ENCODE assay signal across 9 cellular contexts in the genomic region with DNA sequence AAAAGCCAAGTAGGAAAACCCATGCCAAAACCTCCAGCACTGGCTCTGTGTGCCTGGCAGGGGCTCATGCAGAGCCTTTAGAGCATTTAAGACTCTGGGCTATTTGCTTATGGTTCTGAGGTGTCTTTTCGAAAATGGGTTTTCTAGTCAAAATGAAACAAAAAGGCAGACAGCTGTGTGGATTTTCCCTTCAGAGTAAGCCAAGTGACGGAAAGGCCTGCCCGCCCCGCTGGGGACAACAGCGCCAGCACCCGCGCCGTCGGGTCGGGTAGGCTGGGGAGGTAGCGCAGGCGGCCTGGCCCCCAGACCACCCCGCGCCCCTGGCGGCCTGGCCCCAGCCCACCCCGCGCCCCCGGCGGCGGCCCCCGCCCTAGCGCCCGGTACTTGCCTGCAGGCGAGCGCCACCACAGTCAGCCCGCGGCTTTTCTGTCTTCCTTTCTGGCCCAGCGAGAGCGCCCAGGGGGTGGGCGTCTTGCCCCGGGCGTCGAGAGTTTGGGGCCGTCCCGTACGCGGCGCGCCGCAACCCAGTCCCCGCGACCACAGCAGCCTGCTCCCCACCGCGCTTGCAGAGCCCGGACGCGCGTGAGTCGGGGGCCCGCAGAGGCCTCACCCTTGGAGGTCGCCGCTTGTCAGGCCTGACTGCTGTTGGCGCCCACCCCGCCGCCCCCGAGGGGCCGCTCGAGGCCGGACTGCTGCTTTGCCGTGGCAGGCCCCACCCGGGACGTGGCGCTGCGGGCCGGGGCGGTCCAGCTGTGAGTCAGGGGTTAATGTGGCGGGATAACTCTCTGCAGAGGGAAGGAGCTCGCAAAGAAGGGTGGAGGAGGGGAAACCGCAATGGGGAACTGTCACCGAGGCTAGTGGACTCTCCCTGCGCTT. TPM values are rescaled to one million over a fixed set of nuclear protein-coding genes. Genes with fewer than 3 reads are reported as not detected.
DNase-seq lines count a peak whose midpoint lies in the region; ATAC-seq and TF ChIP-seq lines count a peak whose summit lies in the region.
"Had no signal": no experiment of that assay in that cellular context is flagged by ENCODE, and none has a peak within 500 bp of the region (broad histone marks: within the 10 kb centered on the region; RNA-seq: fewer than 3 reads in every experiment).

A gene with protein sequence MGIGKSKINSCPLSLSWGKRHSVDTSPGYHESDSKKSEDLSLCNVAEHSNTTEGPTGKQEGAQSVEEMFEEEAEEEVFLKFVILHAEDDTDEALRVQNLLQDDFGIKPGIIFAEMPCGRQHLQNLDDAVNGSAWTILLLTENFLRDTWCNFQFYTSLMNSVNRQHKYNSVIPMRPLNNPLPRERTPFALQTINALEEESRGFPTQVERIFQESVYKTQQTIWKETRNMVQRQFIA (minus strand): TSS at position 771 of the 876 bp plus-strand sequence. CDS start 21,223 bp downstream, outside the sequence.

- ATAC-seq in HG02763 (IDR thresholded peaks at IDR 0.05; ENCODE audit: unreplicated experiment) = peak; percentile 74

- peak within 1 kb of the TSS; percentile 80 for H3K27ac Mint-ChIP-seq in activated T-helper 1 cell treated with anti-CD3 and anti-CD28 coated beads, Interleukin-12 subunit alpha, Interleukin-12 subunit beta, Interleukin-2, Interleukin-4 antibody, amounts not matched to agents 30 ng/mL and 10 ng/mL and 1 ng/mL, durations not matched to agents 14 hours and 24 hours and 36 hours
- H3K27ac Mint-ChIP-seq in nephron progenitor cell = no peak within 1 kb of the TSS

- peak within 1 kb of the TSS; percentile 80 for H3K27ac ChIP-seq in substantia nigra (ENCODE audit: low read depth, low read length, poor library complexity, severe bottlenecking)

- H3K9me3 Mint-ChIP-seq in activated T-helper 1 cell treated with anti-CD3 and anti-CD28 coated beads, Interleukin-12 subunit alpha, Interleukin-12 subunit beta, Interleukin-2, Interleukin-4 antibody, amounts not matched to agents 30 ng/mL and 10 ng/mL and 1 ng/mL, durations not matched to agents 14 hours and 24 hours and 36 hours = no peaks in the 10 kb centered on the region
- H3K9me3 Mint-ChIP-seq in nephron progenitor cell = no peaks in the 10 kb centered on the region

- H3K4me3 Mint-ChIP-seq in activated T-helper 1 cell treated with anti-CD3 and anti-CD28 coated beads, Interleukin-12 subunit alpha, Interleukin-12 subunit beta, Interleukin-2, Interleukin-4 antibody, amounts not matched to agents 30 ng/mL and 10 ng/mL and 1 ng/mL, durations not matched to agents 14 hours and 24 hours and 36 hours = peak within 1 kb of the TSS; percentile 65
- peak within 1 kb of the TSS; percentile 72 for H3K4me3 Mint-ChIP-seq in nephron progenitor cell

- peak; percentile 3 for TF ChIP-seq CTCF in fibroblast of pulmonary artery (IDR thresholded peaks at IDR 0.05; ENCODE audit: low read length, missing control alignments)
- TF ChIP-seq CTCF in nephron progenitor cell (IDR thresholded peaks at IDR 0.05) = peak; percentile 7

- peaks cover 35% of the 10 kb centered on the region for H3K4me1 Mint-ChIP-seq in activated T-helper 1 cell treated with anti-CD3 and anti-CD28 coated beads, Interleukin-12 subunit alpha, Interleukin-12 subunit beta, Interleukin-2, Interleukin-4 antibody, amounts not matched to agents 30 ng/mL and 10 ng/mL and 1 ng/mL, durations not matched to agents 14 hours and 24 hours and 36 hours (ENCODE audit: low read depth)
- H3K4me1 Mint-ChIP-seq in nephron progenitor cell = peaks cover 20% of the 10 kb centered on the region

- peak within 1 kb of the TSS; percentile 70 for H3K4me3 ChIP-seq in fibroblast of pulmonary artery (replicated peaks; ENCODE audit: low read depth, low read length)

- H3K27me3 Mint-ChIP-seq in activated T-helper 1 cell treated with anti-CD3 and anti-CD28 coated beads, Interleukin-12 subunit alpha, Interleukin-12 subunit beta, Interleukin-2, Interleukin-4 antibody, amounts not matched to agents 30 ng/mL and 10 ng/mL and 1 ng/mL, durations not matched to agents 14 hours and 24 hours and 36 hours (ENCODE audit: insufficient read depth) = no peaks in the 10 kb centered on the region
- H3K27me3 Mint-ChIP-seq in nephron progenitor cell (ENCODE audit: low read depth, poor library complexity) = peaks cover 6% of the 10 kb centered on the region

- H3K36me3 Mint-ChIP-seq in activated T-helper 1 cell treated with anti-CD3 and anti-CD28 coated beads, Interleukin-12 subunit alpha, Interleukin-12 subunit beta, Interleukin-2, Interleukin-4 antibody, amounts not matched to agents 30 ng/mL and 10 ng/mL and 1 ng/mL, durations not matched to agents 14 hours and 24 hours and 36 hours (ENCODE audit: low read depth) = peaks cover 17% of the 10 kb centered on the region
- H3K36me3 Mint-ChIP-seq in nephron progenitor cell (ENCODE audit: low read depth) = peaks cover 38% of the 10 kb centered on the region

- DNase-seq in NCI-H1105 treated with DMSO at 0.1 percent for 48 hours (lab: John Stamatoyannopoulos, UW) (peak; percentile 11), NCI-H1105 (lab: John Stamatoyannopoulos, UW) (no peak), NCI-H69 (lab: John Stamatoyannopoulos, UW) (peak; percentile 83), fibroblast of pulmonary artery (ENCODE audit: low read depth) (peak; percentile 46), nephron progenitor cell (peak; percentile 60), substantia nigra (lab: John Stamatoyannopoulos, UW) (peak; percentile 4 to 86 (median 63))
- peak; percentile 65 for DNase-seq in activated T-helper 1 cell treated with anti-CD3 and anti-CD28 coated beads, Interleukin-12 subunit alpha, Interleukin-12 subunit beta, Interleukin-2, Interleukin-4 antibody, amounts not matched to agents 30 ng/mL and 10 ng/mL and 1 ng/mL, durations not matched to agents 14 hours and 24 hours and 36 hours (ENCODE audit: low spot score)
- DNase-seq: DND-41 had no signal

- intact Hi-C loops in activated T-helper 1 cell treated with anti-CD3 and anti-CD28 coated beads, Interleukin-12 subunit alpha, Interleukin-12 subunit beta, Interleukin-2, Interleukin-4 antibody, amounts not matched to agents 30 ng/mL and 10 ng/mL and 1 ng/mL, durations not matched to agents 14 hours and 24 hours and 36 hours (cut with micrococcal nuclease) = loop anchor here (1.0 to 2.0 kb wide), 8 partner anchors 9 to 239 kb away; partner anchors contain the start of genes AP3S1, ATG12, FEM1C and TMED7

RNA-seq across cellular contexts. Expression of the gene that starts here (rescaled TPM):
- 0.59 and 1.1 TPM in 2 replicates for total RNA-seq in activated T-helper 1 cell treated with anti-CD3 and anti-CD28 coated beads, Interleukin-12 subunit alpha, Interleukin-12 subunit beta, Interleukin-2, Interleukin-4 antibody, amounts not matched to agents 30 ng/mL and 10 ng/mL and 1 ng/mL, durations not matched to agents 14 hours and 24 hours and 36 hours
